In genomic region chr17:43891851-43892671, GRCh38 we compare ENCODE assay signal across 1 cellular context.
TF ChIP-seq lines count a peak whose summit lies in the region.

No MANE protein-coding gene starts in this region.

TF ChIP-seq in WTC11, 78 proteins besides CTCF, POLR2A, EP300 and RAD21 (continued from another document):
- TF ChIP-seq ZNF425 (CRISPR knock-in tag; conservative IDR thresholded peaks at IDR 0.05) = no peak
- TF ChIP-seq MAX (CRISPR knock-in tag; IDR thresholded peaks at IDR 0.05) = no peak
- no peak for TF ChIP-seq IRF2 (CRISPR knock-in tag; IDR thresholded peaks at IDR 0.05; ENCODE audit: borderline replicate concordance, low read depth)
- TF ChIP-seq SOX15 (CRISPR knock-in tag; IDR thresholded peaks at IDR 0.05) = no peak
- TF ChIP-seq ELF4 (CRISPR knock-in tag; IDR thresholded peaks at IDR 0.05; ENCODE audit: low read depth) = no peak
